8 cellular contexts compared by ENCODE assay signal in the genomic region with DNA sequence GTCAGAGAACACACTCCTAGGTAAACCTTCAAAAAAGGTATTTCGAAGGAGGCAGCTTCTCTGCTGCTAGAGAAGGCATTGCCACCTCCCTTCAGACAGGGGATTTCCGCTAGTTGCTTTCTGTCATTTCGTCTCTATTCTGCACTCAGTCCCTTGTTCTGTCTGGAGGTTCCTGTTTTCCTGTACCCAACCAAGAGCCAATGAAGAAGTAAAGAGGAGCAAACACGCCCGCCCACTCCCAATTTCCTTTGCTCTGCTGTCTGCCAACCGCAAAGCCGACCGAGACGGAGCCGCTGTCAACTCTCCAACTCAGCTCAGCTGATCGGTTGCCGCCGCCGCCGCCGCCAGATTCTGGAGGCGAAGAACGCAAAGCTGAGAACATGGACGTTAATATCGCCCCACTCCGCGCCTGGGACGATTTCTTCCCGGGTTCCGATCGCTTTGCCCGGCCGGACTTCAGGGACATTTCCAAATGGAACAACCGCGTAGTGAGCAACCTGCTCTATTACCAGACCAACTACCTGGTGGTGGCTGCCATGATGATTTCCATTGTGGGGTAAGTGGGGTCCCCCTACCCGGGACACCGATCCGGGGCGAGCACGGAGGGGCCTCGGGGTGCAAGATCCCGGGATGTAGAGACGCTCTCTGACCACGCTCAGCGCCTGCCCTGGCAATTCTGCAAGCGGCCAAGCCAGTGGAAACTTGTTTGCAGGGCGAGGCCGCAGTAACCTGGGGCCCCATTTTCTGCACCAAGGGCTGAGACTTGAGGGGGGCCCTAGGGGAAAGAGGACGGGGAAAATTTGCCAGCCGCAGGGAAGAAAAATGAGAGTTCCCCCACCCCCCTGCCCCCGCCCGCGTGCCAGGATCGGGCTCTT. TPM values are rescaled to one million over a fixed set of nuclear protein-coding genes. Genes with fewer than 3 reads are reported as not detected.
DNase-seq lines count a peak whose midpoint lies in the region; ATAC-seq and TF ChIP-seq lines count a peak whose summit lies in the region.

A gene with protein sequence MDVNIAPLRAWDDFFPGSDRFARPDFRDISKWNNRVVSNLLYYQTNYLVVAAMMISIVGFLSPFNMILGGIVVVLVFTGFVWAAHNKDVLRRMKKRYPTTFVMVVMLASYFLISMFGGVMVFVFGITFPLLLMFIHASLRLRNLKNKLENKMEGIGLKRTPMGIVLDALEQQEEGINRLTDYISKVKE (plus strand): TSS at position 270 of the 875 bp plus-strand sequence. CDS start 111 bp downstream, at position 381.

- peak within 1 kb of the TSS; percentile 81 for H3K4me2 ChIP-seq in parathyroid adenoma (ENCODE audit: low read length)

- peak; percentile 67 to 76 for TF ChIP-seq POLR2A in tibial nerve (IDR thresholded peaks at IDR 0.05)

- no peak for TF ChIP-seq CTCF in parathyroid adenoma (IDR thresholded peaks at IDR 0.05)
- no peak for TF ChIP-seq CTCF in tibial nerve (IDR thresholded peaks at IDR 0.05)

- ATAC-seq in HG02571 (IDR thresholded peaks at IDR 0.05; ENCODE audit: unreplicated experiment) (peak; percentile 43), Right ventricle myocardium superior (ENCODE audit: poor library complexity) (peak; percentile 76)

- peak within 1 kb of the TSS; percentile 84 for H3K4me3 ChIP-seq in GM08714 (ENCODE audit: low read length)
- peak within 1 kb of the TSS; percentile 95 for H3K4me3 ChIP-seq in parathyroid adenoma (ENCODE audit: low read depth, low read length)
- peak within 1 kb of the TSS; percentile 72 to 97 (median 86) for H3K4me3 ChIP-seq in tibial nerve

- no peaks in the 10 kb centered on the region for H3K36me3 ChIP-seq in parathyroid adenoma (ENCODE audit: control insufficient read depth, insufficient read depth, low read length)
- no peaks in the 10 kb centered on the region for H3K36me3 ChIP-seq in tibial nerve

- H3K27me3 ChIP-seq in parathyroid adenoma (ENCODE audit: control insufficient read depth, insufficient read depth, low read length) (no peaks in the 10 kb centered on the region), tibial nerve (no peaks in the 10 kb centered on the region)

- peak; percentile 78 for DNase-seq in NCI-H1092 treated with DMSO at 0.1 percent for 48 hours (lab: John Stamatoyannopoulos, UW)
- DNase-seq in SW 1271 (lab: John Stamatoyannopoulos, UW), result peak; percentile 62 to 91
- peak; percentile 69 for DNase-seq in activated naive CD8-positive, alpha-beta T cell treated with anti-CD3 and anti-CD28 coated beads, Interleukin-2, amount 50 U/mL, for 16 hours (ENCODE audit: low read depth, low spot score)
- DNase-seq in Right ventricle myocardium superior, result peak; percentile 97
- peak; percentile 90 to 92 for DNase-seq in tibial nerve (ENCODE audit: low spot score in 2 of 2)

- peaks cover 26% of the 10 kb centered on the region for H3K79me2 ChIP-seq in parathyroid adenoma

- H3K27ac ChIP-seq in parathyroid adenoma, result peak within 1 kb of the TSS; percentile 91
- peak within 1 kb of the TSS; percentile 86 to 97 (median 90) for H3K27ac ChIP-seq in tibial nerve

- intact Hi-C loops in Right ventricle myocardium superior (cut with DNase I), result no loop called here

- H3K9ac ChIP-seq in parathyroid adenoma, result peak within 1 kb of the TSS; percentile 71

- H2AFZ ChIP-seq in parathyroid adenoma, result peak within 1 kb of the TSS; percentile 85

- peaks cover 31% of the 10 kb centered on the region for H3K4me1 ChIP-seq in parathyroid adenoma
- H3K4me1 ChIP-seq in tibial nerve, result peaks cover 0 to 83% (median 69%) of the 10 kb centered on the region in 4 donors

- H3K9me3 ChIP-seq in parathyroid adenoma (ENCODE audit: control insufficient read depth, low read length), result no peaks in the 10 kb centered on the region
- no peaks in the 10 kb centered on the region for H3K9me3 ChIP-seq in tibial nerve

- whole genome bisulfite sequencing in tibial nerve, 2 donors, result 1% methylated on average over 32 to 41 of the region's 49 CpGs

- peak in 1 of 2 donors; percentile 89 for TF ChIP-seq EP300 in tibial nerve (IDR thresholded peaks at IDR 0.05)

RNA-seq across cellular contexts. Expression of the gene that starts here (rescaled TPM):
- total RNA-seq in Right ventricle myocardium superior (184 TPM), tibial nerve (100 to 1,000 TPM; 113 to 153 (median 133) TPM)

Comparison
In these comparisons a context has a peak if more than half of its experiments do, and no peak if none do; other contexts are left out.
1. Peak in every context shown above with its lines: DNase-seq, ATAC-seq, H3K4me3 ChIP-seq and H3K27ac ChIP-seq.